19 cellular contexts compared by ENCODE assay signal in genomic region chr2:95356821-95357700, GRCh38. TPM values are rescaled to one million over a fixed set of nuclear protein-coding genes. Genes with fewer than 3 reads are reported as not detected.
"Had no signal": no experiment of that assay in that cellular context is flagged by ENCODE, and none has a peak within 500 bp of the region (broad histone marks: within the 10 kb centered on the region; RNA-seq: fewer than 3 reads in every experiment).

No MANE protein-coding gene starts in this region.

- H3K4me1 Mint-ChIP-seq: activated CD4-positive, alpha-beta T cell treated with anti-CD3 and anti-CD28 coated beads, Interleukin-2, amount 10 ng/mL, durations not matched to agents 24 days and 14 days; memory B cell; nephron had no signal

- H3K36me3 ChIP-seq: gastrocnemius medialis, thoracic aorta, uterus had no signal

- H3K9me3 ChIP-seq: gastrocnemius medialis, psoas muscle, thoracic aorta, uterus had no signal

- H3K36me3 Mint-ChIP-seq: activated naive CD8-positive, alpha-beta T cell; memory B cell had no signal

- H3K4me3 Mint-ChIP-seq: activated CD4-positive, alpha-beta T cell treated with anti-CD3 and anti-CD28 coated beads, Interleukin-2, amount 10 ng/mL, durations not matched to agents 24 days and 14 days; activated naive CD8-positive, alpha-beta T cell; activated T-cell treated with anti-CD3 and anti-CD28 coated beads, Interleukin-2, amount 50 U/mL, for 24 hours; effector memory CD8-positive, alpha-beta T cell; memory B cell; nephron had no signal

- H3K9me3 Mint-ChIP-seq: activated CD4-positive, alpha-beta T cell treated with anti-CD3 and anti-CD28 coated beads, Interleukin-2, amount 10 ng/mL, durations not matched to agents 24 days and 14 days; activated T-cell treated with anti-CD3 and anti-CD28 coated beads, Interleukin-2, amount 50 U/mL, for 24 hours; effector memory CD8-positive, alpha-beta T cell; nephron had no signal

- H3K27ac Mint-ChIP-seq: activated CD4-positive, alpha-beta T cell treated with anti-CD3 and anti-CD28 coated beads, Interleukin-2, amount 10 ng/mL, durations not matched to agents 24 days and 14 days; activated naive CD8-positive, alpha-beta T cell; activated T-cell treated with anti-CD3 and anti-CD28 coated beads, Interleukin-2, amount 50 U/mL, for 24 hours; effector memory CD8-positive, alpha-beta T cell; memory B cell; nephron had no signal

- H3K4me3 ChIP-seq: gastrocnemius medialis, psoas muscle, SK-N-MC, thoracic aorta, uterus had no signal

- H3K27me3 ChIP-seq: gastrocnemius medialis, uterus had no signal

- ATAC-seq: effector memory CD8-positive, alpha-beta T cell; gastrocnemius medialis; psoas muscle had no signal

- DNase-seq: activated CD4-positive, alpha-beta T cell treated with anti-CD3 and anti-CD28 coated beads, Interleukin-2, amount 10 ng/mL, durations not matched to agents 24 days and 14 days; activated CD4-positive, CD25-positive, alpha-beta regulatory T cell; activated T-cell treated with anti-CD3 and anti-CD28 coated beads, Interleukin-2, amount 50 U/mL, for 24 hours; amniotic stem cell; caudate nucleus; cortex of kidney; effector memory CD8-positive, alpha-beta T cell; gastrocnemius medialis; occipital lobe; psoas muscle; stimulated activated CD4-positive, alpha-beta T cell treated with anti-CD3 and anti-CD28 coated beads, Interleukin-1b, Interleukin-23, amount 100 ng/mL, for 48 hours had no signal

- H3K4me1 ChIP-seq: gastrocnemius medialis, psoas muscle, uterus had no signal

- H3K27ac ChIP-seq: epithelial cell of prostate, gastrocnemius medialis, psoas muscle, SK-N-MC, thoracic aorta, uterus had no signal

RNA-seq across cellular contexts. Expression of gene KCNIP3, which starts 59.9 kb away (rescaled TPM):
- total RNA-seq: activated CD4-positive, alpha-beta T cell treated with anti-CD3 and anti-CD28 coated beads, Interleukin-2, amount 10 ng/mL, durations not matched to agents 24 days and 14 days; activated CD8-positive, alpha-beta memory T cell treated with anti-CD3 and anti-CD28 coated beads for 36 hours had no signal
